ENCODE assay signal across 34 cellular contexts in genomic region chrX:26664919-26665318, GRCh38.
"Had no signal": no experiment of that assay in that cellular context is flagged by ENCODE, and none has a peak within 500 bp of the region (broad histone marks: within the 10 kb centered on the region; RNA-seq: fewer than 3 reads in every experiment).

No MANE protein-coding gene starts in this region.

- H3K4me1 Mint-ChIP-seq: activated CD4-positive, alpha-beta T cell treated with anti-CD3 and anti-CD28 coated beads for 36 hours; brain; immature natural killer cell; naive thymus-derived CD8-positive, alpha-beta T cell; stimulated activated memory B cell treated with anti-CD40 and anti-IgM and Interleukin-4, amounts not matched to agents 10 μg/mL and 1 μg/mL and 100 μg/mL, for 72 hours; stimulated activated naive CD8-positive, alpha-beta T cell treated with anti-CD3 and anti-CD28 coated beads, Interleukin-15, amount 100 ng/mL, for 72 hours had no signal

- H3K27me3 Mint-ChIP-seq: activated CD4-positive, alpha-beta T cell treated with anti-CD3 and anti-CD28 coated beads for 36 hours; activated naive CD8-positive, alpha-beta T cell; effector memory CD8-positive, alpha-beta T cell; naive thymus-derived CD8-positive, alpha-beta T cell; stimulated activated memory B cell treated with anti-CD40 and anti-IgM and Interleukin-4, amounts not matched to agents 10 μg/mL and 1 μg/mL and 100 μg/mL, for 72 hours; stimulated activated naive CD8-positive, alpha-beta T cell treated with anti-CD3 and anti-CD28 coated beads, Interleukin-15, amount 100 ng/mL, for 72 hours had no signal

- H3K27ac Mint-ChIP-seq: activated CD4-positive, alpha-beta T cell treated with anti-CD3 and anti-CD28 coated beads for 36 hours; activated naive CD8-positive, alpha-beta T cell; activated T-cell treated with anti-CD3 and anti-CD28 coated beads, Interleukin-2, amount 50 U/mL, for 72 hours; brain; effector memory CD8-positive, alpha-beta T cell; immature natural killer cell; naive thymus-derived CD8-positive, alpha-beta T cell; neural progenitor cell; stimulated activated memory B cell treated with anti-CD40 and anti-IgM and Interleukin-4, amounts not matched to agents 10 μg/mL and 1 μg/mL and 100 μg/mL, for 72 hours; stimulated activated naive CD8-positive, alpha-beta T cell treated with anti-CD3 and anti-CD28 coated beads, Interleukin-15, amount 100 ng/mL, for 72 hours had no signal

- H3K4me2 ChIP-seq: neural progenitor cell, smooth muscle cell had no signal

- H3K36me3 ChIP-seq: cardiac muscle cell, heart left ventricle, neural progenitor cell, right atrium auricular region, thyroid gland, upper lobe of right lung had no signal

- H3K9ac ChIP-seq: neural progenitor cell, parathyroid adenoma had no signal

- H3K27ac ChIP-seq: cardiac muscle cell, coronary artery, dorsolateral prefrontal cortex, heart left ventricle, neural progenitor cell, parathyroid adenoma, right atrium auricular region, thyroid gland, upper lobe of right lung had no signal

- H3K4me1 ChIP-seq: heart left ventricle, neural progenitor cell, parathyroid adenoma, right atrium auricular region, thyroid gland, upper lobe of right lung had no signal

- H3K79me2 ChIP-seq: parathyroid adenoma had no signal

- H3K4me3 ChIP-seq: cardiac muscle cell, coronary artery, dorsolateral prefrontal cortex, heart left ventricle, neural progenitor cell, right atrium auricular region, smooth muscle cell, thyroid gland, upper lobe of right lung had no signal

- H2AFZ ChIP-seq: neural progenitor cell, parathyroid adenoma had no signal

- H3K9me3 ChIP-seq: heart left ventricle, right atrium auricular region, thyroid gland, upper lobe of right lung had no signal

- H3K4me3 Mint-ChIP-seq: activated CD4-positive, alpha-beta T cell treated with anti-CD3 and anti-CD28 coated beads for 36 hours; activated naive CD8-positive, alpha-beta T cell; activated T-cell treated with anti-CD3 and anti-CD28 coated beads, Interleukin-2, amount 50 U/mL, for 72 hours; brain; effector memory CD8-positive, alpha-beta T cell; immature natural killer cell; naive thymus-derived CD8-positive, alpha-beta T cell; neural progenitor cell; stimulated activated memory B cell treated with anti-CD40 and anti-IgM and Interleukin-4, amounts not matched to agents 10 μg/mL and 1 μg/mL and 100 μg/mL, for 72 hours; stimulated activated naive CD8-positive, alpha-beta T cell treated with anti-CD3 and anti-CD28 coated beads, Interleukin-15, amount 100 ng/mL, for 72 hours had no signal

- H3K9me3 Mint-ChIP-seq: brain had no signal

- ATAC-seq: activated CD4-positive, alpha-beta T cell treated with anti-CD3 and anti-CD28 coated beads for 36 hours; activated T-cell treated with anti-CD3 and anti-CD28 coated beads, Interleukin-2, amount 50 U/mL, for 72 hours; effector memory CD8-positive, alpha-beta T cell; esophagus mucosa; heart left ventricle; left colon; naive thymus-derived CD8-positive, alpha-beta T cell; stimulated activated memory B cell treated with anti-CD40 and anti-IgM and Interleukin-4, amounts not matched to agents 10 μg/mL and 1 μg/mL and 100 μg/mL, for 72 hours; stimulated activated naive CD8-positive, alpha-beta T cell treated with anti-CD3 and anti-CD28 coated beads, Interleukin-15, amount 100 ng/mL, for 72 hours; upper lobe of right lung had no signal

- H3K36me3 Mint-ChIP-seq: activated naive CD8-positive, alpha-beta T cell; brain; immature natural killer cell; naive thymus-derived CD8-positive, alpha-beta T cell; neural progenitor cell; stimulated activated memory B cell treated with anti-CD40 and anti-IgM and Interleukin-4, amounts not matched to agents 10 μg/mL and 1 μg/mL and 100 μg/mL, for 72 hours had no signal

- DNase-seq: activated CD4-positive, alpha-beta T cell treated with anti-CD3 and anti-CD28 coated beads for 36 hours; activated CD4-positive, alpha-beta T cell treated with anti-CD3 and anti-CD28 coated beads, Interleukin-2, amount 50 U/mL, for 4 hours; activated CD4-positive, CD25-positive, alpha-beta regulatory T cell; activated naive CD4-positive, alpha-beta T cell treated with Interleukin-2 at 50 U/mL for 16 hours; activated T-cell treated with anti-CD3 and anti-CD28 coated beads for 4 hours; activated T-cell treated with anti-CD3 and anti-CD28 coated beads, Interleukin-2, amount 50 U/mL, for 72 hours; anterior cingulate cortex; cerebellar nuclear complex; dorsolateral prefrontal cortex; effector memory CD8-positive, alpha-beta T cell; foreskin fibroblast; heart left ventricle; hypothalamus; immature natural killer cell; kidney; left colon; naive thymus-derived CD8-positive, alpha-beta T cell; occipital lobe; stimulated activated CD4-positive, alpha-beta T cell treated with anti-CD3 and anti-CD28 coated beads, Interleukin-1b, Interleukin-23, amount 100 ng/mL, for 48 hours; stimulated activated CD4-positive, alpha-beta T cell treated with anti-CD3 and anti-CD28 coated beads, Interleukin-4, amount 100 ng/mL, for 4 hours; stimulated activated CD8-positive, alpha-beta memory T cell treated with anti-CD3 and anti-CD28 coated beads, Interleukin-4, amount 100 ng/mL, for 48 hours; stimulated activated naive CD8-positive, alpha-beta T cell treated with anti-CD3 and anti-CD28 coated beads, Interleukin-15, amount 100 ng/mL, for 72 hours; thyroid gland; upper lobe of right lung had no signal

- H3K27me3 ChIP-seq: cardiac muscle cell, neural progenitor cell, right atrium auricular region, thyroid gland, upper lobe of right lung had no signal
